In the genomic region with DNA sequence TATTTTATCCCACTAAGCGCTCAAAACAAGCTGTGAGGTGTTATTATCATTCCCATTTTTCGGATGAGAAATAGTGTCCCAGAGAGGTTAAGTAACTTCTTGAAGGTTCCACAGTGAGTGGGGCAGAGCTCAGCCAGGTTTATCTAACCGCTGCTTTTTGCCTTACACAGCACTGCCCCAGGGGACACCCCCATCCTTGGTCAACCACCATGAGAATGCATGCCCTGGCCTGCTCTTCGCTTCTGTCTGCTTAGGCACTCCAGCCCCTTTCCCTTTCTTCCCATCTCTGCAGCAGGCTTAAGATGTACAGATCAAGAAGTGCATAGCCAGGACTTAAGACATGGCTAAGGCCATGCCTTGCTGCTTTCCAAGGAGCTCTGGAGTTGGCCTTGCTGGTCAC, we compare ENCODE assay signal across 26 cellular contexts.
"Had no signal": no experiment of that assay in that cellular context is flagged by ENCODE, and none has a peak within 500 bp of the region (broad histone marks: within the 10 kb centered on the region; RNA-seq: fewer than 3 reads in every experiment).

No MANE protein-coding gene starts in this region.

- H3K27me3 ChIP-seq: esophagus muscularis mucosa, gastrocnemius medialis, right lobe of liver, transverse colon, vagina had no signal

- H3K4me3 ChIP-seq: esophagus muscularis mucosa, gastrocnemius medialis, mucosa of descending colon, right lobe of liver, skin epidermis, transverse colon, vagina had no signal

- H3K9me3 ChIP-seq: esophagus muscularis mucosa, gastrocnemius medialis, mucosa of descending colon, right lobe of liver, transverse colon, vagina had no signal

- H3K36me3 ChIP-seq: right lobe of liver, transverse colon, vagina had no signal

- DNase-seq: activated CD4-positive, alpha-beta T cell treated with anti-CD3 and anti-CD28 coated beads, Interleukin-2, amount 10 ng/mL, durations not matched to agents 24 days and 14 days; activated CD8-positive, alpha-beta memory T cell treated with anti-CD3 and anti-CD28 coated beads, Interleukin-2, amount 10 ng/mL, durations not matched to agents 7 days and 5 days; activated CD8-positive, alpha-beta T cell treated with anti-CD3 and anti-CD28 coated beads for 36 hours; activated gamma-delta T cell; activated naive CD4-positive, alpha-beta T cell treated with anti-CD3 and anti-CD28 coated beads, Interleukin-2, amount 50 U/mL, for 16 hours; activated naive CD8-positive, alpha-beta T cell treated with anti-CD3 and anti-CD28 coated beads, Interleukin-2, amount 50 U/mL, for 24 hours; activated T-cell treated with anti-CD3 and anti-CD28 coated beads for 4 hours; caudate nucleus; dermis blood vessel endothelial cell; effector memory CD4-positive, alpha-beta T cell; gastrocnemius medialis; head of caudate nucleus; hypothalamus; left cardiac atrium; mucosa of descending colon; nephron progenitor cell; nucleus accumbens; right lobe of liver; stimulated activated CD4-positive, alpha-beta T cell treated with anti-CD3 and anti-CD28 coated beads, Interleukin-1b, Interleukin-23, amount 100 ng/mL, for 48 hours; transverse colon had no signal

- H3K27ac ChIP-seq: esophagus muscularis mucosa, gastrocnemius medialis, right lobe of liver, skin epidermis, transverse colon, vagina, VCaP had no signal

- FAIRE-seq: endothelial cell of umbilical vein had no signal

- H3K4me1 ChIP-seq: gastrocnemius medialis, right lobe of liver, transverse colon, vagina had no signal

- ATAC-seq: activated CD4-positive, CD25-positive, alpha-beta regulatory T cell treated with anti-CD3 and anti-CD28 coated beads, Interleukin-2, amount 50 U/mL, for 24 hours; activated CD8-positive, alpha-beta memory T cell treated with anti-CD3 and anti-CD28 coated beads, Interleukin-2, amount 10 ng/mL, durations not matched to agents 7 days and 5 days; activated CD8-positive, alpha-beta T cell treated with anti-CD3 and anti-CD28 coated beads for 36 hours; activated naive CD8-positive, alpha-beta T cell treated with anti-CD3 and anti-CD28 coated beads, Interleukin-2, amount 50 U/mL, for 24 hours; gastrocnemius medialis; left cardiac atrium had no signal
